ENCODE assay signal across 8 cellular contexts in genomic region chr7:7183061-7183832, GRCh38. TPM values are rescaled to one million over a fixed set of nuclear protein-coding genes. Genes with fewer than 3 reads are reported as not detected.
DNase-seq lines count a peak whose midpoint lies in the region; ATAC-seq and TF ChIP-seq lines count a peak whose summit lies in the region.

No MANE protein-coding gene starts in this region.

- peak; percentile 23 for DNase-seq in A673 (ENCODE audit: low spot score)
- DNase-seq in NCI-H510A (lab: John Stamatoyannopoulos, UW), result peak; percentile 40
- DNase-seq in activated T-helper 1 cell treated with Interleukin-2 at 50 U/mL for 16 hours (ENCODE audit: low read depth), result peak; percentile 33
- DNase-seq in fibroblast of lung (ENCODE audit: low read depth in 2 of 2), result peak; percentile 28 to 33
- DNase-seq in nephron progenitor cell, result peak; percentile 53

- intact Hi-C loops in A673 (cut with micrococcal nuclease; ENCODE audit: unreplicated experiment), result loop anchor here (10.0 kb wide), 1 partner anchor 218 kb away; no protein-coding TSS in a partner anchor

- BruUV-seq in A673 (replicated peaks; lab: Mats Ljungman, UMichigan), result no TSS peak

- peak; percentile 31 for ATAC-seq in GM18511 (IDR thresholded peaks at IDR 0.05; ENCODE audit: unreplicated experiment)
- peak; percentile 21 for ATAC-seq in HG02981 (IDR thresholded peaks at IDR 0.05; ENCODE audit: unreplicated experiment)

- peak overlapping the region; percentile 85 for H3K4me3 ChIP-seq in A673 (ENCODE audit: low read depth, low read length, poor library complexity, severe bottlenecking)
- peak overlapping the region; percentile 75 to 88 (median 80) for H3K4me3 ChIP-seq in fibroblast of lung (replicated peaks in 1 of 4; ENCODE audit: control extremely low read depth in 1 of 4, insufficient read depth in 1 of 4, low read depth in 3 of 4, low read length in 4 of 4)
- peak overlapping the region; percentile 93 for H3K4me3 ChIP-seq in thymus (ENCODE audit: low read length)

- POLR2A ChIA-PET in A673 (lab: Charles Lee; ENCODE audit: low non-redundant PET), result interaction anchor here (0.7 kb wide), 2 partner anchors 51 to 369 kb away, joined by 4 to 10 read pairs; no protein-coding TSS in a partner anchor

- H3K4me2 ChIP-seq in fibroblast of lung (ENCODE audit: extremely low read depth, insufficient read depth, low read length), result peak overlapping the region; percentile 79

- H3K4me3 Mint-ChIP-seq in nephron progenitor cell, result peak overlapping the region; percentile 91

- no peaks in the 10 kb centered on the region for H3K27me3 ChIP-seq in A673 (replicated peaks; ENCODE audit: insufficient read depth, low read depth, low read length, poor library complexity)
- H3K27me3 ChIP-seq in fibroblast of lung (ENCODE audit: control insufficient read depth, insufficient read depth, low read length), result no peaks in the 10 kb centered on the region
- no peaks in the 10 kb centered on the region for H3K27me3 ChIP-seq in thymus (ENCODE audit: control insufficient read depth, insufficient read depth)

- peak overlapping the region; percentile 85 for H2AFZ ChIP-seq in fibroblast of lung (ENCODE audit: low read length)

- peaks cover 9% of the 10 kb centered on the region for H3K27me3 Mint-ChIP-seq in nephron progenitor cell (ENCODE audit: low read depth, poor library complexity)

- peaks cover 29% of the 10 kb centered on the region for H3K4me1 Mint-ChIP-seq in nephron progenitor cell

- WGBS in thymus, result 2% methylated on average over 43 of the region's 44 CpGs

- no peaks in the 10 kb centered on the region for H3K36me3 ChIP-seq in A673 (ENCODE audit: insufficient read depth, low read length, poor library complexity, severe bottlenecking)
- no peaks in the 10 kb centered on the region for H3K36me3 ChIP-seq in fibroblast of lung (ENCODE audit: control insufficient read depth, insufficient read depth, low read length)
- H3K36me3 ChIP-seq in thymus (ENCODE audit: control insufficient read depth, insufficient read depth), result no peaks in the 10 kb centered on the region

- CTCF ChIA-PET in A673 (lab: Charles Lee), result no interaction called here

- H3K4me1 ChIP-seq in A673 (ENCODE audit: insufficient read depth, low read length, poor library complexity, severe bottlenecking) (peaks cover 4% of the 10 kb centered on the region), fibroblast of lung (ENCODE audit: control insufficient read depth, extremely low read depth, insufficient read depth, low read length) (peaks cover 5% of the 10 kb centered on the region), thymus (ENCODE audit: control insufficient read depth, insufficient read depth, low read length) (peaks cover 11% of the 10 kb centered on the region)

- H3K36me3 Mint-ChIP-seq in nephron progenitor cell (ENCODE audit: low read depth), result no peaks in the 10 kb centered on the region

- H3K9me3 Mint-ChIP-seq in nephron progenitor cell, result no peaks in the 10 kb centered on the region

- H3K9me3 ChIP-seq in A673 (ENCODE audit: low read depth, low read length, poor library complexity, severe bottlenecking) (no peaks in the 10 kb centered on the region), fibroblast of lung (ENCODE audit: control insufficient read depth, insufficient read depth, low read depth, low read length) (no peaks in the 10 kb centered on the region), thymus (ENCODE audit: control insufficient read depth) (no peaks in the 10 kb centered on the region)

- no peak overlapping the region for H3K27ac Mint-ChIP-seq in nephron progenitor cell

- no peaks in the 10 kb centered on the region for H4K20me1 ChIP-seq in fibroblast of lung (ENCODE audit: control insufficient read depth, extremely low read depth, insufficient read depth, low read length)

- peak overlapping the region; percentile 85 for H3K27ac ChIP-seq in A673 (ENCODE audit: low read depth, low read length, poor library complexity, severe bottlenecking)
- H3K27ac ChIP-seq in fibroblast of lung (ENCODE audit: insufficient read depth, low read length), result peak overlapping the region; percentile 86
- H3K27ac ChIP-seq in thymus (ENCODE audit: low read depth), result peak overlapping the region; percentile 99

- H3K79me2 ChIP-seq in fibroblast of lung (ENCODE audit: control insufficient read depth, insufficient read depth, low read length), result peaks cover 29% of the 10 kb centered on the region

- peak overlapping the region; percentile 87 for H3K9ac ChIP-seq in fibroblast of lung (ENCODE audit: insufficient read depth, low read length)

- TF ChIP-seq CTCF in A673 (conservative IDR thresholded peaks at IDR 0.05; ENCODE audit: low read depth, low read length) (no peak), fibroblast of lung (conservative IDR thresholded peaks at IDR 0.05 in 1 of 2, IDR thresholded peaks at IDR 0.05 in 1 of 2; ENCODE audit: low read depth in 1 of 2, low read length in 2 of 2) (no peak), nephron progenitor cell (IDR thresholded peaks at IDR 0.05) (no peak)

RNA-seq across cellular contexts. Expression of gene C1GALT1, which starts 0.9 kb away (rescaled TPM):
- total RNA-seq in A673 (2021) (14.9 and 15.6 TPM in 2 replicates), fibroblast of lung (12.3 and 17.0 TPM in 2 replicates)
- polyA plus RNA-seq in fibroblast of lung (23.9 and 26.3 TPM in 2 replicates), thymus (12.7 TPM)
- polyA plus RNA-seq in fibroblast of lung (2012), result 16.2 TPM in 2 replicates
- polyA minus RNA-seq in fibroblast of lung (ENCODE audit: low replicate concordance), result 0.63 and 1.6 TPM in 2 replicates

Comparison
In these comparisons a context has a peak if more than half of its experiments do, and no peak if none do; other contexts are left out.
1. Peak in every context shown above with its lines: DNase-seq, ATAC-seq, H3K4me3 ChIP-seq and H3K27ac ChIP-seq.